Comparison of ENCODE assay signal across 9 cellular contexts in genomic region chr6:31087494-31088089, GRCh38. TPM values are rescaled to one million over a fixed set of nuclear protein-coding genes. Genes with fewer than 3 reads are reported as not detected.
DNase-seq lines count a peak whose midpoint lies in the region; ATAC-seq, FAIRE-seq and TF ChIP-seq lines count a peak whose summit lies in the region.
"Had no signal": no experiment of that assay in that cellular context is flagged by ENCODE, and none has a peak within 500 bp of the region (broad histone marks: within the 10 kb centered on the region; RNA-seq: fewer than 3 reads in every experiment).

No MANE protein-coding gene starts in this region.

- no peak overlapping the region for H3K27ac ChIP-seq in liver (ENCODE audit: low read depth in 1 of 2, low read length in 2 of 2)

- no peak for FAIRE-seq in D721Med (lab: Jason Lieb, UNC)
- FAIRE-seq: colon had no signal

- H3K9ac ChIP-seq in liver (ENCODE audit: low read depth in 1 of 2, low read length in 2 of 2) = no peak overlapping the region

- TF ChIP-seq CTCF in D721Med (IDR thresholded peaks at IDR 0.05; ENCODE audit: insufficient read depth, missing control alignments) = peak; percentile 92
- peak; percentile 88 for TF ChIP-seq CTCF in chondrocyte (IDR thresholded peaks at IDR 0.05)
- peak; percentile 84 for TF ChIP-seq CTCF in liver (IDR thresholded peaks at IDR 0.05; ENCODE audit: low read depth, low read length, missing input control)

- ATAC-seq in HG02763 (IDR thresholded peaks at IDR 0.05; ENCODE audit: unreplicated experiment) (peak; percentile 63), GM18498 (IDR thresholded peaks at IDR 0.05; ENCODE audit: unreplicated experiment) (no peak)

- H3K9me3 Mint-ChIP-seq in chondrocyte (ENCODE audit: low read depth) = no peaks in the 10 kb centered on the region

- DNase-seq in D721Med (ENCODE audit: insufficient read length, low spot score) (peak; percentile 69), NCI-H510A treated with DMSO at 0.1 percent for 48 hours (lab: John Stamatoyannopoulos, UW) (peak; percentile 83), chondrocyte (ENCODE audit: low spot score) (no peak)
- peak; percentile 86 to 91 for DNase-seq in activated CD4-positive, alpha-beta T cell treated with anti-CD3 and anti-CD28 coated beads for 4 hours
- DNase-seq in stimulated activated CD4-positive, alpha-beta T cell treated with anti-CD3 and anti-CD28 coated beads, TNF-alpha, amount 100 ng/mL, for 1 hour (ENCODE audit: low read depth in 3 of 3, low spot score in 1 of 3) = peak; percentile 79 to 84 (median 79)

- no peaks in the 10 kb centered on the region for H3K36me3 ChIP-seq in liver (ENCODE audit: control insufficient read depth in 4 of 4, insufficient read depth in 3 of 4, low read depth in 1 of 4, low read length in 3 of 4)

- peak; percentile 85 to 86 for TF ChIP-seq RAD21 in liver (IDR thresholded peaks at IDR 0.05)

- peak overlapping the region; percentile 81 for H3K27ac Mint-ChIP-seq in chondrocyte (ENCODE audit: unreplicated experiment)

- H3K4me3 Mint-ChIP-seq in chondrocyte (ENCODE audit: unreplicated experiment) = peak overlapping the region; percentile 32

- no peaks in the 10 kb centered on the region for H3K9me3 ChIP-seq in liver (ENCODE audit: control insufficient read depth in 4 of 4, low read length in 3 of 4)

- no peaks in the 10 kb centered on the region for H3K27me3 Mint-ChIP-seq in chondrocyte (ENCODE audit: low read depth)

- H3K4me1 Mint-ChIP-seq in chondrocyte (ENCODE audit: low read depth) = peaks cover 30% of the 10 kb centered on the region

- no peaks in the 10 kb centered on the region for H3K36me3 Mint-ChIP-seq in chondrocyte (ENCODE audit: low read depth)

- no peaks in the 10 kb centered on the region for H3K27me3 ChIP-seq in liver (ENCODE audit: control insufficient read depth in 4 of 4, insufficient read depth in 4 of 4, low read length in 3 of 4)

- WGBS in liver = 11% methylated on average over 14 of the region's 14 CpGs

- H3K4me3 ChIP-seq in liver (ENCODE audit: low read depth in 1 of 3, low read length in 3 of 3) = no peak overlapping the region

- H3K4me1 ChIP-seq in liver (ENCODE audit: control insufficient read depth in 4 of 4, insufficient read depth in 4 of 4, low read length in 3 of 4) = peaks cover 0 to 1% (median 0%) of the 10 kb centered on the region in 4 donors

TF ChIP-seq in liver, 16 proteins besides CTCF, POLR2A, EP300 and RAD21:
- TF ChIP-seq JUND (IDR thresholded peaks at IDR 0.05) (peak in 1 of 2 donors; percentile 47), GABPA (IDR thresholded peaks at IDR 0.05 in 1 of 2, conservative IDR thresholded peaks at IDR 0.05 in 1 of 2) (no peak)
- TF ChIP-seq, protein P1, sequence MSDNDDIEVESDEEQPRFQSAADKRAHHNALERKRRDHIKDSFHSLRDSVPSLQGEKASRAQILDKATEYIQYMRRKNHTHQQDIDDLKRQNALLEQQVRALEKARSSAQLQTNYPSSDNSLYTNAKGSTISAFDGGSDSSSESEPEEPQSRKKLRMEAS (IDR thresholded peaks at IDR 0.05) = no peak

RNA-seq across cellular contexts. Expression of gene C6orf15, which starts 24.8 kb away (rescaled TPM):
- total RNA-seq in chondrocyte (0.37 TPM in 1 of 3 replicates, not detected in the others), liver (not detected)
- not detected for polyA plus RNA-seq in liver

RNA-seq across cellular contexts. Expression of gene PSORS1C1, which starts 27.0 kb away (rescaled TPM):
- total RNA-seq in chondrocyte (4.2 to 6.0 TPM (median 5.5 TPM) in 3 replicates), liver (under 1 TPM in 1 of 2 donors, not detected in 1; under 0.01 TPM)
- polyA plus RNA-seq in liver = under 1 TPM in 1 of 2 donors, not detected in 1; 0.08 TPM

RNA-seq across cellular contexts. Expression of gene CDSN, which starts 32.7 kb away (rescaled TPM):
- total RNA-seq in chondrocyte (0.12 TPM in 1 of 3 replicates, not detected in the others), liver (not detected)
- polyA plus RNA-seq in liver = not detected

RNA-seq across cellular contexts. Expression of gene PSORS1C2, which starts 51.3 kb away (rescaled TPM):
- total RNA-seq in chondrocyte = not detected in 3 replicates
- total RNA-seq in liver = not detected
- not detected for polyA plus RNA-seq in liver
